Comparison of ENCODE assay signal across 9 cellular contexts in the genomic region with DNA sequence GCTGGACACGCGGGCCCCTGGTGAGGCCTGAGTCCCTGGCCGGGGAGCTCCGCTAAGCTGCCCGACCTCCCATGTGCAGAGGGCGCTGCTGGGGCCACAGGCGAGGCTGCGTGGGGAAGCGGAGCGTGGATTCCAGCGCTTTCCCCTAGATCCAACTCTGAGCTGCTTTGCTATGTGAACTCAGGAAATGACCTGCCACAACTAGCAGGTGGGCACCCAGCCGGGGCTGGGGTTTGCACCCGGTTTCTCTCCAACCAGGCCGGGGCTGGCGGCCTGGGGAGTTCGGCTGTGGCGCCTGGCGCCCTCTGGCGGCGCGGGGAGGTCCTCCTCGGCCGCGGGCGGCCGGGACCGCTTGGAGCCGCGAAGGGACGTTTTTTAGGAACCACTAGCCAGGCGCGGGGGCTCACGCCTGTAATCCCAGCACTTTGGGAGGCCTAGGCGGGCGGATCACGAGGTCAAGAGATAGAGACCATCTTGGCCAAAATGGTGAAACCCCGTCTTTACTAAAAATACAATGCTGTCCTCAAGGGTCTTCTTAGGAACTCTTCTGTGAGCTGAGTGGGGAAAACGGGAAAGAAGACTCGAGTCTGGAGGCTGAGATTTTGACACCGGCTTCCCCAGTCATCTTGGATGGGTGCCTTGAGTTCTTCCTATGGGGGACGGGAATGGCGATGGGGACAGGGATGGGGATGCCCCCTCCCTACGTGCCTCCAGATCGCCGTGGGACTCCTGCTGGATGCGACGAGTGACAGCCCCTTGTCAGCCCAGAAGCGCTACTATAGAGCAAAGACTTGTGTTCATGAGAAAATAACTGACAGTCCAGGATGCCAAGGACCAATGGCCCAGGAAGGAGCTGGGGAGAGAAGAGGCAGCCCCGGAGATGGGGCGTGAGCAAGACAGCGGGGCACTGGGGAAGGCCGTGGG. TPM values are rescaled to one million over a fixed set of nuclear protein-coding genes. Genes with fewer than 3 reads are reported as not detected.
DNase-seq lines count a peak whose midpoint lies in the region; ATAC-seq and TF ChIP-seq lines count a peak whose summit lies in the region.
"Had no signal": no experiment of that assay in that cellular context is flagged by ENCODE, and none has a peak within 500 bp of the region (broad histone marks: within the 10 kb centered on the region; RNA-seq: fewer than 3 reads in every experiment).

No MANE protein-coding gene starts in this region.

- no peaks in the 10 kb centered on the region for H4K20me1 ChIP-seq in MM.1S (ENCODE audit: insufficient read depth, low read length)

- no peaks in the 10 kb centered on the region for H3K4me1 ChIP-seq in ACC112 (ENCODE audit: control insufficient read depth, insufficient read depth, low read length, unreplicated experiment)
- peaks cover 5% of the 10 kb centered on the region; the same call in 1 of the 2 replicates for H3K4me1 ChIP-seq in MM.1S (ENCODE audit: low read length)
- H3K4me1 ChIP-seq in cardiac muscle cell (ENCODE audit: low read depth) = no peaks in the 10 kb centered on the region

- H2AFZ ChIP-seq in ACC112 (ENCODE audit: low read length, unreplicated experiment) (no peak overlapping the region), MM.1S (ENCODE audit: low read length) (peak overlapping the region; percentile 51; the same call in 1 of the 2 replicates)

- H3F3A ChIP-seq in MM.1S (ENCODE audit: insufficient read depth, low read length) = no peaks in the 10 kb centered on the region

- H3K36me3 ChIP-seq in ACC112 (ENCODE audit: insufficient read depth, low read length) = no peaks in the 10 kb centered on the region
- H3K36me3 ChIP-seq in MM.1S (replicated peaks; ENCODE audit: insufficient read depth, low read length) = no peaks in the 10 kb centered on the region
- no peaks in the 10 kb centered on the region for H3K36me3 ChIP-seq in cardiac muscle cell

- peak overlapping the region; percentile 38 for H3K4me3 ChIP-seq in ACC112 (ENCODE audit: low read depth, low read length)
- H3K4me3 ChIP-seq in MM.1S (ENCODE audit: low read length) = peak overlapping the region; percentile 30
- no peak overlapping the region for H3K4me3 ChIP-seq in cardiac muscle cell

- no peaks in the 10 kb centered on the region for H3K9me2 ChIP-seq in MM.1S (replicated peaks; ENCODE audit: insufficient read depth, low read length)

- DNase-seq in MM.1S (peak; percentile 69), cardiac muscle cell (ENCODE audit: low read depth in 1 of 2, low spot score in 1 of 2) (peak; percentile 61 to 65), retina (peak; percentile 89)
- DNase-seq in activated effector memory CD4-positive, alpha-beta T cell treated with anti-CD3 and anti-CD28 coated beads, Interleukin-2, amount 50 U/mL, for 16 hours = peak; percentile 90

- H3K9ac ChIP-seq in MM.1S (ENCODE audit: low read length) = peak overlapping the region; percentile 32; the same call in 1 of the 2 replicates

- peak; percentile 86 for ATAC-seq in GM19468 (IDR thresholded peaks at IDR 0.05; ENCODE audit: extremely low read depth, unreplicated experiment)
- no peak for ATAC-seq in GM18520 (IDR thresholded peaks at IDR 0.05; ENCODE audit: unreplicated experiment)
- no peak for ATAC-seq in GM19397 (IDR thresholded peaks at IDR 0.05; ENCODE audit: unreplicated experiment)

- peak overlapping the region; percentile 51 for H3K4me2 ChIP-seq in MM.1S (ENCODE audit: low read depth, low read length)

- H3K27me3 ChIP-seq in ACC112 (ENCODE audit: insufficient read depth, low read length) (no peaks in the 10 kb centered on the region), MM.1S (replicated peaks; ENCODE audit: insufficient read depth, low read length) (no peaks in the 10 kb centered on the region), cardiac muscle cell (no peaks in the 10 kb centered on the region)

- H3K9me3 ChIP-seq in MM.1S (replicated peaks; ENCODE audit: insufficient read depth, low read length) = no peaks in the 10 kb centered on the region
- no peaks in the 10 kb centered on the region for H3K9me3 ChIP-seq in cardiac muscle cell (ENCODE audit: low read depth)

- TF ChIP-seq CTCF in MM.1S (IDR thresholded peaks at IDR 0.05; ENCODE audit: low read length) (peak; percentile 89), cardiac muscle cell (IDR thresholded peaks at IDR 0.05; ENCODE audit: low read depth, low read length) (peak; percentile 92)

- no peak overlapping the region for H3K27ac ChIP-seq in ACC112 (ENCODE audit: low read depth, low read length)
- H3K27ac ChIP-seq in MM.1S (ENCODE audit: low read length) = no peak overlapping the region
- no peak overlapping the region for H3K27ac ChIP-seq in cardiac muscle cell

- H3K79me2 ChIP-seq in ACC112 (ENCODE audit: control insufficient read depth, insufficient read depth, low read length, unreplicated experiment) (no peaks in the 10 kb centered on the region), MM.1S (ENCODE audit: low read length) (no peaks in the 10 kb centered on the region)

RNA-seq across cellular contexts. Expression of a gene that starts 12.6 kb away (rescaled TPM):
- 45.1 and 62.9 TPM in 2 replicates for total RNA-seq in cardiac muscle cell
- 66.3 and 75.9 TPM in 2 replicates for polyA plus RNA-seq in cardiac muscle cell

RNA-seq across cellular contexts. Expression of a gene that starts 22.5 kb away (rescaled TPM):
- 0.83 TPM in 1 of 2 replicates, not detected in the other for total RNA-seq in cardiac muscle cell
- polyA plus RNA-seq in cardiac muscle cell = 0.25 TPM in 1 of 2 replicates, not detected in the other
- total RNA-seq: Daoy had no signal

RNA-seq across cellular contexts. Expression of a gene that starts 29.3 kb away (rescaled TPM):
- 17.0 and 37.0 TPM in 2 replicates for total RNA-seq in cardiac muscle cell
- 19.3 and 34.2 TPM in 2 replicates for polyA plus RNA-seq in cardiac muscle cell

RNA-seq across cellular contexts. Expression of a gene that starts 29.6 kb away (rescaled TPM):
- total RNA-seq in cardiac muscle cell = 4.0 and 14.0 TPM in 2 replicates
- 2.7 and 9.0 TPM in 2 replicates for polyA plus RNA-seq in cardiac muscle cell
- total RNA-seq: Daoy had no signal
